ENCODE assay signal across 25 cellular contexts in genomic region chr11:70054020-70054419, GRCh38. TPM values are rescaled to one million over a fixed set of nuclear protein-coding genes. Genes with fewer than 3 reads are reported as not detected.
"Had no signal": no experiment of that assay in that cellular context is flagged by ENCODE, and none has a peak within 500 bp of the region (broad histone marks: within the 10 kb centered on the region; RNA-seq: fewer than 3 reads in every experiment).

No MANE protein-coding gene starts in this region.

- H3K4me1 Mint-ChIP-seq: endodermal cell; naive thymus-derived CD4-positive, alpha-beta T cell; neural crest cell; stimulated activated effector memory CD8-positive, alpha-beta T cell treated with anti-CD3 and anti-CD28 coated beads, Interleukin-12 subunit alpha, Interleukin-12 subunit beta, amount 100 ng/mL, for 72 hours had no signal

- H3K36me3 ChIP-seq: gastrocnemius medialis, heart right ventricle, left lung, pancreas, prostate gland, right lobe of liver, suprapubic skin, thyroid gland, upper lobe of left lung, uterus had no signal

- H3K27ac ChIP-seq: gastrocnemius medialis, heart right ventricle, left lung, pancreas, prostate gland, right lobe of liver, suprapubic skin, thyroid gland, upper lobe of left lung, uterus had no signal

- H3K4me3 Mint-ChIP-seq: endodermal cell; naive thymus-derived CD4-positive, alpha-beta T cell; neural crest cell; stimulated activated effector memory CD8-positive, alpha-beta T cell treated with anti-CD3 and anti-CD28 coated beads, Interleukin-12 subunit alpha, Interleukin-12 subunit beta, amount 100 ng/mL, for 72 hours had no signal

- ATAC-seq: gastrocnemius medialis; heart right ventricle; left lung; naive thymus-derived CD4-positive, alpha-beta T cell; pancreas; stimulated activated effector memory CD8-positive, alpha-beta T cell treated with anti-CD3 and anti-CD28 coated beads, Interleukin-12 subunit alpha, Interleukin-12 subunit beta, amount 100 ng/mL, for 72 hours; stimulated activated naive CD8-positive, alpha-beta T cell treated with anti-CD3 and anti-CD28 coated beads, Interleukin-15, Interleukin-2, amounts not matched to agents 100 U/mL and 50 U/mL, for 24 hours had no signal

- H3K27me3 ChIP-seq: gastrocnemius medialis, pancreas, right lobe of liver, thyroid gland, upper lobe of left lung, uterus had no signal

- H3K9me3 ChIP-seq: pancreas, prostate gland, right lobe of liver, thyroid gland, uterus had no signal

- H3K4me1 ChIP-seq: gastrocnemius medialis, left lung, pancreas, upper lobe of left lung, uterus had no signal

- H3K36me3 Mint-ChIP-seq: stimulated activated effector memory CD8-positive, alpha-beta T cell treated with anti-CD3 and anti-CD28 coated beads, Interleukin-12 subunit alpha, Interleukin-12 subunit beta, amount 100 ng/mL, for 72 hours had no signal

- H3K4me3 ChIP-seq: gastrocnemius medialis, heart right ventricle, left lung, lung, pancreas, prostate gland, right lobe of liver, suprapubic skin, thyroid gland, upper lobe of left lung, uterus had no signal

- DNase-seq: cerebellar nuclear complex; dermis blood vessel endothelial cell; effector CD4-positive, alpha-beta T cell; endodermal cell; gastrocnemius medialis; heart right ventricle; islet precursor cell; left lung; mesendoderm; naive thymus-derived CD4-positive, alpha-beta T cell; nucleus accumbens; pancreas; right lobe of liver; stimulated activated CD4-positive, alpha-beta T cell treated with anti-CD3 and anti-CD28 coated beads, Interleukin-4, amount 100 ng/mL, for 1 hour; stimulated activated CD8-positive, alpha-beta memory T cell treated with anti-CD3 and anti-CD28 coated beads, Interleukin-4, amount 100 ng/mL, for 48 hours; stimulated activated naive CD8-positive, alpha-beta T cell treated with anti-CD3 and anti-CD28 coated beads, Interleukin-15, Interleukin-2, amounts not matched to agents 100 U/mL and 50 U/mL, for 24 hours; thyroid gland; upper lobe of left lung; uterus had no signal

- H3K27ac Mint-ChIP-seq: endodermal cell; naive thymus-derived CD4-positive, alpha-beta T cell; stimulated activated effector memory CD8-positive, alpha-beta T cell treated with anti-CD3 and anti-CD28 coated beads, Interleukin-12 subunit alpha, Interleukin-12 subunit beta, amount 100 ng/mL, for 72 hours had no signal

RNA-seq across cellular contexts. Expression of gene ANO1, which starts 24.1 kb away (rescaled TPM):
- total RNA-seq: mononuclear cell; naive thymus-derived CD4-positive, alpha-beta T cell; neural crest cell had no signal
